Comparison of ENCODE assay signal across 25 cellular contexts in the genomic region with DNA sequence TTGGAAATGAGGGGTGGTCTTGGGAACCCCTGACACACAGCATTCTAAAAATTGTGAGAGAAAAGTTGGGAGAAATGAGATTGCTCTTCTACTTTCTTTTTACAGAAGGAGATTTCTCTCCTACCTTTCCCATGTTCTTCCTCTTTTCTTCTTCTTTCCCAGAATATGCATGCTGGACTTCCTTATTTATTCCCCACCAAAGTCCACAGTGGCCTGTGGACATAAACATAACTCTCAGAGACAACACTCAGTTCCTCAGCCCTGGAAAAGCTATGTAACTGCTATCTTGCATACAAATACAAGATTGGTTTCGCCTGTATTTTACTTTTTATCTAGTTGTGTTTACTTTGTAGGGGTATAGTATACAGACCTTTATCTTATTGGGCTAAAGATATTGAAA.
"Had no signal": no experiment of that assay in that cellular context is flagged by ENCODE, and none has a peak within 500 bp of the region (broad histone marks: within the 10 kb centered on the region; RNA-seq: fewer than 3 reads in every experiment).

No MANE protein-coding gene starts in this region.

- H3K4me1 Mint-ChIP-seq: immature natural killer cell had no signal

- H3K9me3 Mint-ChIP-seq: dendritic cell treated with granulocyte-macrophage colony-stimulating factor and Interleukin-4, amounts not matched to agents 40 ng/mL and 50 ng/mL, for 4 days; effector memory CD8-positive, alpha-beta T cell; immature natural killer cell had no signal

- H3K27ac ChIP-seq: epithelial cell of prostate, esophagus squamous epithelium, gastrocnemius medialis, heart right ventricle, left lung, lower lobe of right lung had no signal

- H3K27me3 Mint-ChIP-seq: dendritic cell treated with granulocyte-macrophage colony-stimulating factor and Interleukin-4, amounts not matched to agents 40 ng/mL and 50 ng/mL, for 4 days had no signal

- H3K9me3 ChIP-seq: esophagus squamous epithelium, gastrocnemius medialis, heart right ventricle, left lung, lower lobe of right lung had no signal

- H3K36me3 ChIP-seq: esophagus squamous epithelium, gastrocnemius medialis, heart right ventricle, left lung, lower lobe of right lung had no signal

- ATAC-seq: effector memory CD8-positive, alpha-beta T cell; esophagus mucosa; gastrocnemius medialis; heart right ventricle; left lung; left ventricle myocardium superior; lower lobe of right lung had no signal

- DNase-seq: cortex of kidney; effector CD8-positive, alpha-beta T cell; effector memory CD8-positive, alpha-beta T cell; endodermal cell; erythroblast; esophagus squamous epithelium; foreskin fibroblast; foreskin melanocyte; gastrocnemius medialis; glutamatergic neuron; head of caudate nucleus; heart right ventricle; hippocampal formation; immature natural killer cell; islet precursor cell; kidney; kidney glomerular epithelial cell; left lung; left ventricle myocardium superior; lower lobe of right lung; mesenchymal stem cell had no signal

- H3K4me1 ChIP-seq: gastrocnemius medialis had no signal

- H3K4me3 ChIP-seq: esophagus squamous epithelium, gastrocnemius medialis, heart right ventricle, left lung, lower lobe of right lung had no signal

- H3K27ac Mint-ChIP-seq: dendritic cell treated with granulocyte-macrophage colony-stimulating factor and Interleukin-4, amounts not matched to agents 40 ng/mL and 50 ng/mL, for 4 days; effector memory CD8-positive, alpha-beta T cell; endodermal cell; immature natural killer cell; mesothelial cell of epicardium had no signal

- H3K27me3 ChIP-seq: esophagus squamous epithelium, gastrocnemius medialis, heart right ventricle, left lung had no signal

- H3K4me3 Mint-ChIP-seq: dendritic cell treated with granulocyte-macrophage colony-stimulating factor and Interleukin-4, amounts not matched to agents 40 ng/mL and 50 ng/mL, for 4 days; effector memory CD8-positive, alpha-beta T cell; endodermal cell; immature natural killer cell; mesothelial cell of epicardium had no signal

- H3K36me3 Mint-ChIP-seq: mesothelial cell of epicardium had no signal
